In genomic region chr1:53890522-53890941, GRCh38 we compare ENCODE assay signal across 8 cellular contexts. TPM values are rescaled to one million over a fixed set of nuclear protein-coding genes. Genes with fewer than 3 reads are reported as not detected.
DNase-seq lines count a peak whose midpoint lies in the region; ATAC-seq and TF ChIP-seq lines count a peak whose summit lies in the region.

No MANE protein-coding gene starts in this region.

- H2BK5ac ChIP-seq in mesendoderm (ENCODE audit: low read length): no peak overlapping the region

- H3K27me3 ChIP-seq in right atrium auricular region: no peaks in the 10 kb centered on the region
- H3K27me3 ChIP-seq in mesendoderm (ENCODE audit: insufficient read depth, low read length, poor library complexity): no peaks in the 10 kb centered on the region
- H3K27me3 ChIP-seq in upper lobe of left lung: no peaks in the 10 kb centered on the region

- H3K4me3 ChIP-seq in right atrium auricular region: peak overlapping the region; percentile 71 to 86
- no peak overlapping the region for H3K4me3 ChIP-seq in mesendoderm (ENCODE audit: low read length)
- peak overlapping the region in 3 of 4 donors; percentile 83 to 89 (median 88) for H3K4me3 ChIP-seq in upper lobe of left lung

- DNase-seq in right atrium auricular region (ENCODE audit: low spot score) (no peak), Right ventricle myocardium superior (no peak), mesendoderm (no peak), upper lobe of left lung (no peak), NCI-H2196 (lab: John Stamatoyannopoulos, UW; ENCODE audit: unreplicated experiment) (no peak), GM10266 (ENCODE audit: extremely low spot score) (no peak)

- no peaks in the 10 kb centered on the region for H3K27me3 Mint-ChIP-seq in activated T-helper 17 cell treated with anti-CD3 and anti-CD28 coated beads, Interleukin-2, amount 50 U/mL, for 72 hours

- H3K9me3 Mint-ChIP-seq in activated T-helper 17 cell treated with anti-CD3 and anti-CD28 coated beads, Interleukin-2, amount 50 U/mL, for 72 hours: no peaks in the 10 kb centered on the region

- peak overlapping the region in 1 of 2 donors; percentile 64 for H3K27ac ChIP-seq in right atrium auricular region
- no peak overlapping the region for H3K27ac ChIP-seq in mesendoderm (ENCODE audit: low read depth, low read length)
- peak overlapping the region in 2 of 4 donors; percentile 88 to 91 for H3K27ac ChIP-seq in upper lobe of left lung

- H3K4me1 Mint-ChIP-seq in activated T-helper 17 cell treated with anti-CD3 and anti-CD28 coated beads, Interleukin-2, amount 50 U/mL, for 72 hours: peaks cover 16% of the 10 kb centered on the region

- no peak for TF ChIP-seq POLR2A in upper lobe of left lung (IDR thresholded peaks at IDR 0.05)

- no peak overlapping the region for H3K9ac ChIP-seq in mesendoderm (ENCODE audit: low read length)

- H3K4me2 ChIP-seq in mesendoderm (ENCODE audit: low read length): no peak overlapping the region

- H3K4me1 ChIP-seq in right atrium auricular region: peaks cover 0 to 14% of the 10 kb centered on the region in 2 donors
- H3K4me1 ChIP-seq in mesendoderm (ENCODE audit: control insufficient read depth, low read depth, low read length): no peaks in the 10 kb centered on the region
- peaks cover 11 to 25% (median 16%) of the 10 kb centered on the region in 4 donors for H3K4me1 ChIP-seq in upper lobe of left lung

- no peak for TF ChIP-seq CTCF in right atrium auricular region (IDR thresholded peaks at IDR 0.05)
- TF ChIP-seq CTCF in upper lobe of left lung (IDR thresholded peaks at IDR 0.05): no peak
- no peak for TF ChIP-seq CTCF in GM10266 (IDR thresholded peaks at IDR 0.05; ENCODE audit: control insufficient read depth, insufficient read depth, low read depth, missing control alignments)

- H3K56ac ChIP-seq in mesendoderm (ENCODE audit: low read length): peak overlapping the region; percentile 40

- H2BK120ac ChIP-seq in mesendoderm (ENCODE audit: low read depth, low read length): no peak overlapping the region

- ATAC-seq in Right ventricle myocardium superior (ENCODE audit: poor library complexity) (no peak), upper lobe of left lung (ENCODE audit: low FRiP score in 2 of 2) (no peak), HG02970 (IDR thresholded peaks at IDR 0.05; ENCODE audit: low FRiP score, unreplicated experiment) (no peak)
- peak; percentile 21 for ATAC-seq in activated T-helper 17 cell treated with anti-CD3 and anti-CD28 coated beads, Interleukin-2, amount 50 U/mL, for 72 hours (replicated peaks)

- no peak overlapping the region for H3K18ac ChIP-seq in mesendoderm (ENCODE audit: low read length)

- peak overlapping the region; percentile 95 for H3K4me3 Mint-ChIP-seq in activated T-helper 17 cell treated with anti-CD3 and anti-CD28 coated beads, Interleukin-2, amount 50 U/mL, for 72 hours

- no CpG with 5 or more reads among the region's 7 CpGs for WGBS in mesendoderm (ENCODE audit: extremely low coverage, insufficient coverage, low lambda C conversion rate)
- 76 to 86% methylated on average over 7 of the region's 7 CpGs for WGBS in upper lobe of left lung, 2 donors

- H3K23ac ChIP-seq in mesendoderm (ENCODE audit: low read length): no peak overlapping the region

- intact Hi-C loops in Right ventricle myocardium superior (cut with DNase I): no loop called here

- no peak overlapping the region for H4K5ac ChIP-seq in mesendoderm (ENCODE audit: low read length)

- no peak overlapping the region for H4K8ac ChIP-seq in mesendoderm (ENCODE audit: low read depth, low read length)

- H3K36me3 ChIP-seq in right atrium auricular region (no peaks in the 10 kb centered on the region), mesendoderm (ENCODE audit: control insufficient read depth, insufficient read depth, low read length) (no peaks in the 10 kb centered on the region), upper lobe of left lung (peaks cover 0 to 21% (median 9%) of the 10 kb centered on the region in 4 donors)

- H3K79me1 ChIP-seq in mesendoderm (ENCODE audit: low read length): peaks cover 3% of the 10 kb centered on the region

- no peak overlapping the region for H2AK5ac ChIP-seq in mesendoderm (ENCODE audit: low read length)

- peaks cover 22% of the 10 kb centered on the region for H3K36me3 Mint-ChIP-seq in activated T-helper 17 cell treated with anti-CD3 and anti-CD28 coated beads, Interleukin-2, amount 50 U/mL, for 72 hours (ENCODE audit: low read depth)

- no peak overlapping the region for H3K4ac ChIP-seq in mesendoderm (ENCODE audit: low read depth, low read length)

- H3K9me3 ChIP-seq in right atrium auricular region: no peaks in the 10 kb centered on the region
- no peaks in the 10 kb centered on the region for H3K9me3 ChIP-seq in upper lobe of left lung

- peak overlapping the region; percentile 96 for H3K27ac Mint-ChIP-seq in activated T-helper 17 cell treated with anti-CD3 and anti-CD28 coated beads, Interleukin-2, amount 50 U/mL, for 72 hours

- H2BK15ac ChIP-seq in mesendoderm (replicated peaks; ENCODE audit: low read depth): no peak overlapping the region

- no peaks in the 10 kb centered on the region for H3K79me2 ChIP-seq in mesendoderm (ENCODE audit: control insufficient read depth, insufficient read depth, low read length)

- no peak for TF ChIP-seq EP300 in upper lobe of left lung (IDR thresholded peaks at IDR 0.05)

RNA-seq across cellular contexts. Expression of gene YIPF1, which starts 0.9 kb away (rescaled TPM):
- total RNA-seq in right atrium auricular region: 10 to 100 TPM; 14.1 to 17.5 TPM
- 13.6 TPM for total RNA-seq in Right ventricle myocardium superior
- total RNA-seq in activated T-helper 17 cell treated with anti-CD3 and anti-CD28 coated beads, Interleukin-2, amount 50 U/mL, for 72 hours: 10 to 100 TPM; 13.7 to 14.8 TPM
- polyA plus RNA-seq in mesendoderm (2013, experiment 1 of 2): 30.8 TPM
- polyA plus RNA-seq in mesendoderm (2013, experiment 2 of 2): 31.2 TPM
- 10 to 100 TPM; 14.8 to 52.4 (median 22.0) TPM for total RNA-seq in upper lobe of left lung

RNA-seq across cellular contexts. Expression of gene DIO1, which starts 3.5 kb away (rescaled TPM):
- total RNA-seq in right atrium auricular region (not detected), Right ventricle myocardium superior (not detected), upper lobe of left lung (under 1 TPM in 1 of 6 donors, not detected in 5; 0.20 TPM)
- not detected for total RNA-seq in activated T-helper 17 cell treated with anti-CD3 and anti-CD28 coated beads, Interleukin-2, amount 50 U/mL, for 72 hours
- not detected for polyA plus RNA-seq in mesendoderm (2013, experiment 1 of 2)
- polyA plus RNA-seq in mesendoderm (2013, experiment 2 of 2): not detected

RNA-seq across cellular contexts. Expression of gene NDC1, which starts 52.4 kb away (rescaled TPM):
- total RNA-seq in right atrium auricular region (1 to 10 TPM; 6.4 TPM), Right ventricle myocardium superior (5.6 TPM), upper lobe of left lung (10 to 100 TPM in 1 of 6 donors, 1 to 10 TPM in 5; 1.2 to 10.9 (median 8.2) TPM)
- total RNA-seq in activated T-helper 17 cell treated with anti-CD3 and anti-CD28 coated beads, Interleukin-2, amount 50 U/mL, for 72 hours: 10 to 100 TPM; 23.3 to 44.5 TPM
- polyA plus RNA-seq in mesendoderm (2013, experiment 1 of 2): 36.0 TPM
- polyA plus RNA-seq in mesendoderm (2013, experiment 2 of 2): 34.9 TPM

RNA-seq across cellular contexts. Expression of gene IFT25, which starts 55.0 kb away (rescaled TPM):
- total RNA-seq in right atrium auricular region (10 to 100 TPM in 1 of 2 donors, 1 to 10 TPM in 1; 6.5 to 10.1 TPM), Right ventricle myocardium superior (9.9 TPM), upper lobe of left lung (10 to 100 TPM; 11.1 to 35.5 (median 15.8) TPM)
- 10 to 100 TPM; 71.3 to 99.6 TPM for total RNA-seq in activated T-helper 17 cell treated with anti-CD3 and anti-CD28 coated beads, Interleukin-2, amount 50 U/mL, for 72 hours
- 39.6 TPM for polyA plus RNA-seq in mesendoderm (2013, experiment 1 of 2)
- 38.7 TPM for polyA plus RNA-seq in mesendoderm (2013, experiment 2 of 2)

RNA-seq across cellular contexts. Expression of gene LRRC42, which starts 55.6 kb away (rescaled TPM):
- total RNA-seq in right atrium auricular region (10 to 100 TPM; 10.5 to 10.6 TPM), Right ventricle myocardium superior (12.0 TPM), upper lobe of left lung (10 to 100 TPM; 13.2 to 26.6 (median 17.6) TPM)
- total RNA-seq in activated T-helper 17 cell treated with anti-CD3 and anti-CD28 coated beads, Interleukin-2, amount 50 U/mL, for 72 hours: 10 to 100 TPM; 25.2 to 28.5 TPM
- 33.7 TPM for polyA plus RNA-seq in mesendoderm (2013, experiment 1 of 2)
- polyA plus RNA-seq in mesendoderm (2013, experiment 2 of 2): 35.5 TPM
